In the genomic region with DNA sequence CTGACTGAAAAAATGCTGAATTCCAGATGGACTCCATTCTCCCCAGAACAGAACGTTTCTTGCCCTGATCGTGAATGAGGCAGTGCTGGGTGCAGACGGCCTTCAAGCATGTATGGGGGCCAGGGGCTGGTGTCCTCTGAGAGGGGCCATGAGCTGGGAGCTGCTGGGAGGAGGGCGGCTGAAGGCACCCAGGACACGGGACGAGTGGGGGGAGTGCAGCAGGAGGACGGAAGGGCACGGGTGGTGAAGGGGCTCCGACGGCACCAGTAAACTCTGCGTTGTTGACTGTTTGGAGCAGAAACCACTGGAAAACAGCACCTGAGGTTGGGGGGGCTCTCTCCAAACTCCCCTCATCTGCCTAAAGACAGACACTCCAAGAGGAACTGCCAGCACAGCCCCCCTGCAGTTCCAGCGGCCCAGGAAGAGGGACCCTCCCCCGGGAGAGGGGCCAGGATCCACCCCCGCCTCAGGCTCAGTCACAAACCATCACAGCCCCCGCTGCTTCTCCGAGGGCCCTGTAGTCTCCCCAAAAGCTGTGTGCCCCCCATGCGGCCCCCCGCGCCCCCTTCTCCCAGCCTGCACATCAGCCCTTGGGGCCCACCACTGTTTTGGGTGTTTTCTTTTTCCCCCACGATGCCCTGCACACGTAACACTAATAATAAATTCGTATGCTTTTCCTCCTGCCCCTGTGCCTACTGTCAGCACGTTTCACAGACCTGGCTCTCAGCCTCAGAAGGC, we compare ENCODE assay signal across 22 cellular contexts. TPM values are rescaled to one million over a fixed set of nuclear protein-coding genes. Genes with fewer than 3 reads are reported as not detected.
DNase-seq lines count a peak whose midpoint lies in the region; ATAC-seq and TF ChIP-seq lines count a peak whose summit lies in the region.
"Had no signal": no experiment of that assay in that cellular context is flagged by ENCODE, and none has a peak within 500 bp of the region (broad histone marks: within the 10 kb centered on the region; RNA-seq: fewer than 3 reads in every experiment).

No MANE protein-coding gene starts in this region.

- H3K27ac ChIP-seq in BLaER1: no peak overlapping the region
- no peak overlapping the region for H3K27ac ChIP-seq in HEK293 (ENCODE audit: extremely low read depth, low read depth, low read length)
- no peak overlapping the region for H3K27ac ChIP-seq in neural progenitor cell
- H3K27ac ChIP-seq: A549, GM23248 had no signal

- H3K4me3 ChIP-seq in BLaER1: no peak overlapping the region
- no peak overlapping the region for H3K4me3 ChIP-seq in HEK293 (ENCODE audit: low read depth, low read length)
- no peak overlapping the region for H3K4me3 ChIP-seq in neural progenitor cell
- H3K4me3 ChIP-seq: A549, GM23248 had no signal

- H3K9me3 ChIP-seq in BLaER1 (no peaks in the 10 kb centered on the region), HEK293 (ENCODE audit: control insufficient read depth, insufficient read depth, low read depth, low read length) (no peaks in the 10 kb centered on the region), neural progenitor cell (ENCODE audit: low read depth) (no peaks in the 10 kb centered on the region)
- H3K9me3 ChIP-seq: A549, BE2C had no signal

- H3K4me1 Mint-ChIP-seq in neural progenitor cell: peaks cover 50% of the 10 kb centered on the region
- H3K4me1 Mint-ChIP-seq in activated CD8-positive, alpha-beta memory T cell treated with anti-CD3 and anti-CD28 coated beads, Interleukin-2, amount 10 ng/mL, durations not matched to agents 7 days and 5 days: no peaks in the 10 kb centered on the region

- no peaks in the 10 kb centered on the region; the same call in 1 of the 2 replicates for H3K27me3 ChIP-seq in BLaER1
- H3K27me3 ChIP-seq in neural progenitor cell: no peaks in the 10 kb centered on the region
- H3K27me3 ChIP-seq: BE2C had no signal

- CTCF ChIA-PET in HEK293 (lab: Yijun Ruan, JAX): interaction anchor here (0.9 to 1.1 kb wide), 2 partner anchors 30 to 106 kb away, joined by 3 read pairs; no protein-coding TSS in a partner anchor
- CTCF ChIA-PET in activated CD8-positive, alpha-beta memory T cell treated with anti-CD3 and anti-CD28 coated beads, Interleukin-2, amount 10 ng/mL, durations not matched to agents 7 days and 5 days (lab: Charles Lee): no interaction called here

- H3K36me3 Mint-ChIP-seq in neural progenitor cell: no peaks in the 10 kb centered on the region
- H3K36me3 Mint-ChIP-seq in activated CD8-positive, alpha-beta memory T cell treated with anti-CD3 and anti-CD28 coated beads, Interleukin-2, amount 10 ng/mL, durations not matched to agents 7 days and 5 days: no peaks in the 10 kb centered on the region
- H3K36me3 Mint-ChIP-seq: CD4-positive, alpha-beta memory T cell had no signal

- H3K27ac Mint-ChIP-seq in neural progenitor cell: peak overlapping the region; percentile 37
- no peak overlapping the region for H3K27ac Mint-ChIP-seq in activated CD8-positive, alpha-beta memory T cell treated with anti-CD3 and anti-CD28 coated beads, Interleukin-2, amount 10 ng/mL, durations not matched to agents 7 days and 5 days
- H3K27ac Mint-ChIP-seq: CD4-positive, alpha-beta memory T cell; H9; HFFc6 had no signal

- no peak for ATAC-seq in GM19023 (IDR thresholded peaks at IDR 0.05; ENCODE audit: unreplicated experiment)
- no peak for ATAC-seq in activated CD8-positive, alpha-beta memory T cell treated with anti-CD3 and anti-CD28 coated beads, Interleukin-2, amount 10 ng/mL, durations not matched to agents 7 days and 5 days
- ATAC-seq: A549, HCT116 had no signal

- no peak overlapping the region for H3K9ac ChIP-seq in BLaER1
- H3K9ac ChIP-seq in neural progenitor cell: no peak overlapping the region
- H3K9ac ChIP-seq: GM23248 had no signal

- DNase-seq in neural progenitor cell (ENCODE audit: low spot score) (no peak), NCI-H1436 treated with DMSO at 0.1 percent for 48 hours (lab: John Stamatoyannopoulos, UW) (no peak)
- no peak for DNase-seq in activated CD8-positive, alpha-beta memory T cell treated with anti-CD3 and anti-CD28 coated beads, Interleukin-2, amount 10 ng/mL, durations not matched to agents 7 days and 5 days
- DNase-seq: 8988T; ACHN; AML-193; BE2C; C1 segment of cervical spinal cord; Calu3; CD4-positive, alpha-beta memory T cell; COR-L47; DMS53; DMS79 treated with DMSO at 0.1 percent for 48 hours; GF-D8; GM23248; H9; HFFc6 had no signal

- peaks cover 15% of the 10 kb centered on the region for H3F3A ChIP-seq in neural progenitor cell (ENCODE audit: low read depth)

- H3K4me3 Mint-ChIP-seq in neural progenitor cell: no peak overlapping the region
- no peak overlapping the region for H3K4me3 Mint-ChIP-seq in activated CD8-positive, alpha-beta memory T cell treated with anti-CD3 and anti-CD28 coated beads, Interleukin-2, amount 10 ng/mL, durations not matched to agents 7 days and 5 days
- H3K4me3 Mint-ChIP-seq: CD4-positive, alpha-beta memory T cell; H9; HFFc6 had no signal

- 0 out of 2 replicates have a peak overlapping the region, but pooled peaks have one; percentile 14 for H3K4me2 ChIP-seq in BLaER1
- peak overlapping the region; percentile 6 for H3K4me2 ChIP-seq in neural progenitor cell
- H3K4me2 ChIP-seq: A549 had no signal

- no peak overlapping the region for H2AFZ ChIP-seq in neural progenitor cell (replicated peaks)
- H2AFZ ChIP-seq: GM23248 had no signal

- no peaks in the 10 kb centered on the region for H3K79me2 ChIP-seq in neural progenitor cell (ENCODE audit: low read depth)

- POLR2A ChIA-PET in HEK293 (lab: Yijun Ruan, JAX): no interaction called here

- H3K36me3 ChIP-seq in BLaER1 (no peaks in the 10 kb centered on the region), HEK293 (ENCODE audit: control insufficient read depth in 2 of 2, insufficient read depth in 1 of 2, low read length in 2 of 2) (no peaks in the 10 kb centered on the region), neural progenitor cell (no peaks in the 10 kb centered on the region)
- H3K36me3 ChIP-seq: BE2C had no signal

- TF ChIP-seq CTCF in HEK293 (tag by site-specific recombination; IDR thresholded peaks at IDR 0.05): no peak
- no peak for TF ChIP-seq CTCF in neural progenitor cell (IDR thresholded peaks at IDR 0.05)

- H4K20me1 ChIP-seq in BLaER1 (no peaks in the 10 kb centered on the region), neural progenitor cell (ENCODE audit: low read depth) (peaks cover 8% of the 10 kb centered on the region)

- no peaks in the 10 kb centered on the region for H3K9me3 Mint-ChIP-seq in neural progenitor cell
- no peaks in the 10 kb centered on the region for H3K9me3 Mint-ChIP-seq in activated CD8-positive, alpha-beta memory T cell treated with anti-CD3 and anti-CD28 coated beads, Interleukin-2, amount 10 ng/mL, durations not matched to agents 7 days and 5 days (ENCODE audit: low read depth)
- H3K9me3 Mint-ChIP-seq: CD4-positive, alpha-beta memory T cell; H9; HFFc6 had no signal

- H3K4me1 ChIP-seq in BLaER1 (peaks cover 66% of the 10 kb centered on the region), HEK293 (ENCODE audit: control insufficient read depth, insufficient read depth, low read length) (no peaks in the 10 kb centered on the region), neural progenitor cell (peaks cover 42% of the 10 kb centered on the region)
- H3K4me1 ChIP-seq: A549, BE2C had no signal

- peaks cover 5% of the 10 kb centered on the region for H3K27me3 Mint-ChIP-seq in neural progenitor cell (ENCODE audit: insufficient read depth, low read depth)
- H3K27me3 Mint-ChIP-seq in activated CD8-positive, alpha-beta memory T cell treated with anti-CD3 and anti-CD28 coated beads, Interleukin-2, amount 10 ng/mL, durations not matched to agents 7 days and 5 days: no peaks in the 10 kb centered on the region
- H3K27me3 Mint-ChIP-seq: CD4-positive, alpha-beta memory T cell had no signal

TF ChIP-seq in HEK293, 187 proteins besides CTCF, POLR2A, EP300 and RAD21 (continues in another document):
- TF ChIP-seq ZNF501 (tag by site-specific recombination; IDR thresholded peaks at IDR 0.05) (no peak), ZNF157 (tag by site-specific recombination; IDR thresholded peaks at IDR 0.05) (no peak), KLF16 (tag by site-specific recombination; IDR thresholded peaks at IDR 0.05) (no peak), ZSCAN5A (tag by site-specific recombination; IDR thresholded peaks at IDR 0.05) (no peak), KLF1 (tag by site-specific recombination; IDR thresholded peaks at IDR 0.05) (no peak), RBAK (tag by site-specific recombination; IDR thresholded peaks at IDR 0.05) (no peak), HOXD13 (CRISPR knock-in tag; IDR thresholded peaks at IDR 0.05; ENCODE audit: borderline replicate concordance) (no peak), ZNF341 (tag by site-specific recombination; IDR thresholded peaks at IDR 0.05; ENCODE audit: low read depth) (peak; percentile 51; the same call in 1 of the 2 replicates)
- TF ChIP-seq, protein P1, sequence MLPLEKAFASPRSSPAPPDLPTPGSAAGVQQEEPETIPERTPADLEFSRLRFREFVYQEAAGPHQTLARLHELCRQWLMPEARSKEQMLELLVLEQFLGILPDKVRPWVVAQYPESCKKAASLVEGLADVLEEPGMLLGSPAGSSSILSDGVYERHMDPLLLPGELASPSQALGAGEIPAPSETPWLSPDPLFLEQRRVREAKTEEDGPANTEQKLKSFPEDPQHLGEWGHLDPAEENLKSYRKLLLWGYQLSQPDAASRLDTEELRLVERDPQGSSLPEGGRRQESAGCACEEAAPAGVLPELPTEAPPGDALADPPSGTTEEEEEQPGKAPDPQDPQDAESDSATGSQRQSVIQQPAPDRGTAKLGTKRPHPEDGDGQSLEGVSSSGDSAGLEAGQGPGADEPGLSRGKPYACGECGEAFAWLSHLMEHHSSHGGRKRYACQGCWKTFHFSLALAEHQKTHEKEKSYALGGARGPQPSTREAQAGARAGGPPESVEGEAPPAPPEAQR (tag by site-specific recombination; IDR thresholded peaks at IDR 0.05): no peak

RNA-seq across cellular contexts. Expression of gene DPYSL4, which starts 55.5 kb away (rescaled TPM):
- total RNA-seq in neural progenitor cell (ENCODE audit: low replicate concordance): 17.7 and 28.1 TPM in 2 replicates
- 1 to 10 TPM; 1.5 to 2.6 TPM for total RNA-seq in activated CD8-positive, alpha-beta memory T cell treated with anti-CD3 and anti-CD28 coated beads, Interleukin-2, amount 10 ng/mL, durations not matched to agents 7 days and 5 days
- total RNA-seq: Calu3 had no signal
